Comparison of ENCODE assay signal across 8 cellular contexts in the genomic region with DNA sequence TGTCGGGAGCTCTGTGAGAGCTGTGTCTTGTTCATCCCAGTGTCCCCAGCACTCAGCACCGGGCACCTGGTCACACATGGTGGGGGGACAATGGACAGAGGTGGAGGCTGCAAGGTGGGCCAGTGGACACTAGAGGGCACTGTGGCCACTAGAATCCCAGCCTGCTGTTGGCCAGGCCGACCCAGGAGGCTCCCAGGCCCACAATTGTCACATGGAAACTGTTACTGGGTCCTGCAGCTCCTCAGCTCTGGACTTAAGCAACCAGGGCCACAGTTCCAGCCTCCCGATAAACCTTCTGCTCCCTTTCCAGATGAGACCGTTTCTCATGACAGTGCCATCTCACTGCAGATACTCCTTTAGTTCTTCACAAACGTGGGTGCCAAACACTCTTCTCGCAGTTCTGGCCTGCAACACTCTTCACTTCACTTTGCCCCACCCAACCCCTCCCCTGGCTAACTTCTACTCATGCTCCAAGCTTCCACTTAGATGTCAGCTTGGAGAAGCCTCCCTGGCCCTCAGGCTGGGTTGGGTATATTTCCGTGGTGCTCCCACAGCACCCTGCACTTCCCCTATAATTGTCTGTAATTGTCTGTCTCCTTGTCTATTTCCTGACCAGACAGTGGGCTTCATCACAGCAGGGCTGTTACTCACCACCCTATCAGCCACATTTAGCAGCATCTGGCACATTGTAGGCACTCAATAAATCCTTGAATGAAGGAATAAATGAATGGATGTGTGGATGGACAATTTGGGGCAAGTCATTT. TPM values are rescaled to one million over a fixed set of nuclear protein-coding genes. Genes with fewer than 3 reads are reported as not detected.
A peak's percentile ranks its signal among the peaks of the same experiment; 100 is the strongest.
DNase-seq lines count a peak whose midpoint lies in the region; ATAC-seq and TF ChIP-seq lines count a peak whose summit lies in the region.

No MANE protein-coding gene starts in this region.

- no peaks in the 10 kb centered on the region for H3K9me3 ChIP-seq in SJSA1 (replicated peaks)
- H3K9me3 ChIP-seq in adipocyte (ENCODE audit: control insufficient read depth, low read length) = no peaks in the 10 kb centered on the region

- H3K4me1 ChIP-seq in SJSA1 (replicated peaks) (peaks cover 25% of the 10 kb centered on the region), adipocyte (ENCODE audit: control insufficient read depth, insufficient read depth, low read length) (peaks cover 45% of the 10 kb centered on the region)

- ATAC-seq in left cardiac atrium = peak; percentile 18 to 35
- ATAC-seq in HG03457 (IDR thresholded peaks at IDR 0.05; ENCODE audit: unreplicated experiment) = no peak

- H3K27me3 ChIP-seq in SJSA1 (replicated peaks) (no peaks in the 10 kb centered on the region), adipocyte (replicated peaks; ENCODE audit: control insufficient read depth, insufficient read depth, low read length) (peaks cover 23% of the 10 kb centered on the region)

- H3K27ac ChIP-seq in SJSA1 = no peak overlapping the region

- peak; percentile 93 for TF ChIP-seq CTCF in retinal pigment epithelial cell (conservative IDR thresholded peaks at IDR 0.05; ENCODE audit: low read depth, low read length)

- H3K9ac ChIP-seq in adipocyte (ENCODE audit: low read length) = peak overlapping the region; percentile 45

- no peaks in the 10 kb centered on the region for H3K36me3 ChIP-seq in SJSA1
- H3K36me3 ChIP-seq in adipocyte (ENCODE audit: control insufficient read depth, insufficient read depth, low read length, severe bottlenecking) = no peaks in the 10 kb centered on the region

- H3K4me3 ChIP-seq in SJSA1 (no peak overlapping the region), adipocyte (ENCODE audit: low read length) (no peak overlapping the region), retinal pigment epithelial cell (ENCODE audit: low read length) (no peak overlapping the region)

- DNase-seq in NCI-H1436 (lab: John Stamatoyannopoulos, UW) = peak; percentile 40
- DNase-seq in NCI-H1436 treated with DMSO at 0.1 percent for 48 hours (lab: John Stamatoyannopoulos, UW) = no peak
- DNase-seq in HPDE6-E6E7 (ENCODE audit: extremely low spot score) = peak; percentile 57
- peak; percentile 20 to 44 for DNase-seq in SJSA1 (ENCODE audit: low read depth in 1 of 2, low spot score in 2 of 2)
- DNase-seq in adipocyte (ENCODE audit: low read depth) = peak; percentile 75
- DNase-seq in left cardiac atrium = peak; percentile 65
- DNase-seq in retinal pigment epithelial cell (ENCODE audit: low read depth) = no peak

- intact Hi-C loops in left cardiac atrium (cut with DNase I) = no loop called here

RNA-seq across cellular contexts. Expression of gene IQSEC2, which starts 3.5 kb away (rescaled TPM):
- total RNA-seq in SJSA1 (2014; rRNA removed; shearing (Covaris generic)) = 4.8 and 5.1 TPM in 2 replicates
- total RNA-seq in left cardiac atrium = 10 to 100 TPM in 1 of 2 donors, 1 to 10 TPM in 1; 9.1 to 10.8 TPM

RNA-seq across cellular contexts. Expression of gene KDM5C, which starts 59.9 kb away (rescaled TPM):
- total RNA-seq in SJSA1 (2014; rRNA removed; shearing (Covaris generic)) = 40.9 and 48.3 TPM in 2 replicates
- 10 to 100 TPM; 32.5 to 46.3 TPM for total RNA-seq in left cardiac atrium

Comparison
In these comparisons a context has a peak if more than half of its experiments do, and no peak if none do; other contexts are left out.
1. DNase-seq: peak in NCI-H1436 (single experiment), HPDE6-E6E7 (single experiment), SJSA1 (2 of 2), adipocyte (single experiment) and left cardiac atrium (single experiment); none in NCI-H1436 treated with DMSO at 0.1 percent for 48 hours (single experiment) and retinal pigment epithelial cell (single experiment).